21 cellular contexts compared by ENCODE assay signal in genomic region chr18:79942786-79943607, GRCh38. TPM values are rescaled to one million over a fixed set of nuclear protein-coding genes. Genes with fewer than 3 reads are reported as not detected.
DNase-seq lines count a peak whose midpoint lies in the region; TF ChIP-seq lines count a peak whose summit lies in the region.
"Had no signal": no experiment of that assay in that cellular context is flagged by ENCODE, and none has a peak within 500 bp of the region (broad histone marks: within the 10 kb centered on the region; RNA-seq: fewer than 3 reads in every experiment).

No MANE protein-coding gene starts in this region.

- no peak for TF ChIP-seq CTCF in dorsolateral prefrontal cortex (IDR thresholded peaks at IDR 0.05 in 54 of 56, conservative IDR thresholded peaks at IDR 0.05 in 2 of 56; ENCODE audit: low read depth in 1 of 56, partially characterized antibody in 56 of 56)
- TF ChIP-seq CTCF in type B pancreatic cell (conservative IDR thresholded peaks at IDR 0.05), result no peak

- intact Hi-C loops in dorsolateral prefrontal cortex (cut with DNase I), result loop anchor here in 1 of 2 donors (10.0 kb wide), 1 partner anchor 268 kb away; the partner anchor contains the start of gene CTDP1

- no peaks in the 10 kb centered on the region for H3K27me3 Mint-ChIP-seq in activated T-cell treated with anti-CD3 and anti-CD28 coated beads, Interleukin-2, amount 50 U/mL, for 24 hours
- no peaks in the 10 kb centered on the region for H3K27me3 Mint-ChIP-seq in type B pancreatic cell
- H3K27me3 Mint-ChIP-seq: CD4-positive, alpha-beta memory T cell had no signal

- no peak overlapping the region for H3K27ac Mint-ChIP-seq in activated T-cell treated with anti-CD3 and anti-CD28 coated beads, Interleukin-2, amount 50 U/mL, for 24 hours
- no peak overlapping the region for H3K27ac Mint-ChIP-seq in type B pancreatic cell
- H3K27ac Mint-ChIP-seq: activated T-cell treated with anti-CD3 and anti-CD28 coated beads, Interleukin-2, amount 50 U/mL, for 72 hours; CD4-positive, alpha-beta memory T cell had no signal

- H3K4me1 Mint-ChIP-seq in activated T-cell treated with anti-CD3 and anti-CD28 coated beads, Interleukin-2, amount 50 U/mL, for 24 hours (ENCODE audit: low read depth), result peaks cover 39% of the 10 kb centered on the region
- peaks cover 20% of the 10 kb centered on the region for H3K4me1 Mint-ChIP-seq in type B pancreatic cell (ENCODE audit: unreplicated experiment)

- H3K27ac ChIP-seq in dorsolateral prefrontal cortex, result peak overlapping the region in 9 of 59 donors; percentile 27 to 68 (median 44)

- H3K4me3 ChIP-seq in dorsolateral prefrontal cortex, result no peak overlapping the region
- H3K4me3 ChIP-seq: smooth muscle cell had no signal

- no peaks in the 10 kb centered on the region for H3K27me3 ChIP-seq in dorsolateral prefrontal cortex

- H3K9me3 Mint-ChIP-seq in activated T-cell treated with anti-CD3 and anti-CD28 coated beads, Interleukin-2, amount 50 U/mL, for 24 hours, result no peaks in the 10 kb centered on the region
- no peaks in the 10 kb centered on the region for H3K9me3 Mint-ChIP-seq in type B pancreatic cell
- H3K9me3 Mint-ChIP-seq: activated T-cell treated with anti-CD3 and anti-CD28 coated beads, Interleukin-2, amount 50 U/mL, for 72 hours had no signal

- peak; percentile 22 for DNase-seq in activated T-cell treated with anti-CD3 and anti-CD28 coated beads, Interleukin-2, amount 50 U/mL, for 24 hours
- no peak for DNase-seq in activated T-cell treated with anti-CD3 and anti-CD28 coated beads, Interleukin-2, amount 50 U/mL, for 1 hour
- DNase-seq in dorsolateral prefrontal cortex (peak in 7 of 10 donors; percentile 2 to 36 (median 20)), mesenteric fat pad (ENCODE audit: low spot score) (peak; percentile 82), type B pancreatic cell (ENCODE audit: extremely low spot score, unreplicated experiment) (peak; percentile 58), DMS79 (lab: John Stamatoyannopoulos, UW) (no peak), NCI-H2227 treated with DMSO at 0.1 percent for 48 hours (lab: John Stamatoyannopoulos, UW) (no peak), NCI-H128 (lab: John Stamatoyannopoulos, UW; ENCODE audit: unreplicated experiment) (no peak)
- DNase-seq: activated T-cell treated with anti-CD3 and anti-CD28 coated beads, Interleukin-2, amount 50 U/mL, for 72 hours; CD4-positive, alpha-beta memory T cell; EL; HCEC 1CT; IMR-90; mesenchymal stem cell; MV-4-11; NCI-H2171; NCI-H82; SHP77; stimulated activated naive CD8-positive, alpha-beta T cell treated with anti-CD3 and anti-CD28 coated beads, Interleukin-15, Interleukin-2, amounts not matched to agents 100 U/mL and 50 U/mL, for 24 hours; T-helper 2 cell had no signal

- H3K4me3 Mint-ChIP-seq in activated T-cell treated with anti-CD3 and anti-CD28 coated beads, Interleukin-2, amount 50 U/mL, for 24 hours, result no peak overlapping the region
- no peak overlapping the region for H3K4me3 Mint-ChIP-seq in type B pancreatic cell

- peaks cover 63% of the 10 kb centered on the region for H3K36me3 Mint-ChIP-seq in activated T-cell treated with anti-CD3 and anti-CD28 coated beads, Interleukin-2, amount 50 U/mL, for 24 hours (ENCODE audit: low read depth)
- H3K36me3 Mint-ChIP-seq in type B pancreatic cell, result peaks cover 27% of the 10 kb centered on the region

RNA-seq across cellular contexts. Expression of gene SLC66A2, which starts 8.5 kb away (rescaled TPM):
- 100 to 1,000 TPM in 40 of 120 experiments, 10 to 100 TPM in 80; 48.9 to 138 (median 96.6) TPM for total RNA-seq in dorsolateral prefrontal cortex
- total RNA-seq in mesenteric fat pad, result 85.9 TPM
- total RNA-seq in type B pancreatic cell (ENCODE audit: low replicate concordance), result 39.3 and 39.7 TPM in 2 replicates

RNA-seq across cellular contexts. Expression of gene HSBP1L1, which starts 21.4 kb away (rescaled TPM):
- total RNA-seq in dorsolateral prefrontal cortex, result 10 to 100 TPM in 105 of 120 experiments, 1 to 10 TPM in 15; 5.7 to 22.6 (median 13.2) TPM
- 18.8 TPM for total RNA-seq in mesenteric fat pad
- 9.9 and 25.0 TPM in 2 replicates for total RNA-seq in type B pancreatic cell (ENCODE audit: low replicate concordance)

RNA-seq across cellular contexts. Expression of gene TXNL4A, which starts 45.4 kb away (rescaled TPM):
- total RNA-seq in dorsolateral prefrontal cortex (100 to 1,000 TPM in 43 of 120 experiments, 10 to 100 TPM in 77; 68.3 to 133 (median 95.2) TPM), mesenteric fat pad (107 TPM), type B pancreatic cell (ENCODE audit: low replicate concordance) (103 and 126 TPM in 2 replicates)

Comparison
In these comparisons a context has a peak if more than half of its experiments do, and no peak if none do; other contexts are left out.
1. DNase-seq: peak in activated T-cell treated with anti-CD3 and anti-CD28 coated beads, Interleukin-2, amount 50 U/mL, for 24 hours (single experiment), dorsolateral prefrontal cortex (7 of 10), mesenteric fat pad (single experiment) and type B pancreatic cell (single experiment); none in activated T-cell treated with anti-CD3 and anti-CD28 coated beads, Interleukin-2, amount 50 U/mL, for 1 hour (single experiment), DMS79 (single experiment), NCI-H2227 treated with DMSO at 0.1 percent for 48 hours (single experiment) and NCI-H128 (single experiment).